In the genomic region with DNA sequence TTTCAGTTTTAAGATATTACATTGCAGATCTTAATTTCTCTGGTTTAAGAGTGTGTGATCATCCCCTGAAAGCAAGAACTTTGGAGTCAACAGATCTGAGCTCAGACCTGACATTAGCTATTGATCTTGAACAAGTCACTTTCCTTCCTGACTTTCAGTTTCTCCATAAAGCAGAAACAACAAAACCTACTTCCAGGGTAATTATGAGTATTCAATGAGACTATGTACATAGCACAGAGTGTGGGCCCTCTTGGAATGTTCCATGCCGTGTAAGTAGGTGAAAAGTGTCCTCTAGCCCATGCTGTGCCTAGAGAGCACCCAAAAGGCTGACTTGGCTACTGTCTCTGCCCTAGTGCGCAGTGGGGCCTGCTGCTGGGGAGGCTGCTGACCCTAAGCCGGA, we compare ENCODE assay signal across 1 cellular context.
TF ChIP-seq lines count a peak whose summit lies in the region.

No MANE protein-coding gene starts in this region.

TF ChIP-seq in K562, 482 proteins besides CTCF, POLR2A, EP300 and RAD21 (continued from another document):
- TF ChIP-seq HNRNPL (IDR thresholded peaks at IDR 0.05; ENCODE audit: low read depth, low read length): no peak
- TF ChIP-seq ZNF431 (CRISPR knock-in tag; IDR thresholded peaks at IDR 0.05): no peak
- no peak for TF ChIP-seq MECOM (CRISPR knock-in tag; IDR thresholded peaks at IDR 0.05)
